8 cellular contexts compared by ENCODE assay signal in genomic region chr19:37932985-37933953, GRCh38. TPM values are rescaled to one million over a fixed set of nuclear protein-coding genes. Genes with fewer than 3 reads are reported as not detected.
A peak's percentile ranks its signal among the peaks of the same experiment; 100 is the strongest.
DNase-seq lines count a peak whose midpoint lies in the region; ATAC-seq, FAIRE-seq and TF ChIP-seq lines count a peak whose summit lies in the region.

No MANE protein-coding gene starts in this region.

- H3K9me2 ChIP-seq in PC-3 (replicated peaks; ENCODE audit: low read length): no peaks in the 10 kb centered on the region

- POLR2A ChIA-PET in PC-3 (lab: Charles Lee; ENCODE audit: unreplicated experiment): interaction anchor here (0.6 to 0.8 kb wide), 2 partner anchors 58 to 1801 kb away, joined by 6 to 8 read pairs; no protein-coding TSS in a partner anchor

- peak overlapping the region; percentile 64 for H3K4me3 ChIP-seq in PC-3 (ENCODE audit: low read length)
- peak overlapping the region in 2 of 3 donors; percentile 4 to 13 for H3K4me3 ChIP-seq in skeletal muscle tissue (ENCODE audit: low read length in 3 of 3)

- DNase-seq in H54 (ENCODE audit: insufficient read length, low spot score) (peak; percentile 88), PC-3 (peak; percentile 77), foreskin keratinocyte (peak in 1 of 2 donors; percentile 53), cerebellar nuclear complex (lab: John Stamatoyannopoulos, UW) (no peak)
- DNase-seq in activated CD4-positive, alpha-beta T cell treated with anti-CD3 and anti-CD28 coated beads, Interleukin-2, amount 50 U/mL, for 48 hours: no peak
- no peak for DNase-seq in effector CD4-positive, alpha-beta T cell

- peak overlapping the region; percentile 60; the same call in 1 of the 2 replicates for H2AFZ ChIP-seq in PC-3 (ENCODE audit: low read length)

- H3K79me2 ChIP-seq in PC-3 (ENCODE audit: low read length): peaks cover 88% of the 10 kb centered on the region

- H3K4me2 ChIP-seq in PC-3 (ENCODE audit: low read length): peak overlapping the region; percentile 88

- TF ChIP-seq POLR2A in H54 (IDR thresholded peaks at IDR 0.05; ENCODE audit: low read depth, low read length): no peak

- H3K4me1 ChIP-seq in PC-3 (ENCODE audit: insufficient read depth, low read length): peaks cover 38% of the 10 kb centered on the region
- peaks cover 34% of the 10 kb centered on the region for H3K4me1 ChIP-seq in foreskin keratinocyte
- H3K4me1 ChIP-seq in skeletal muscle tissue (ENCODE audit: control insufficient read depth in 3 of 3, insufficient read depth in 3 of 3, low read length in 3 of 3): peaks cover 24 to 34% (median 33%) of the 10 kb centered on the region in 3 donors

- H3K36me3 ChIP-seq in PC-3 (ENCODE audit: low read depth, low read length) (peaks cover 34% of the 10 kb centered on the region), skeletal muscle tissue (ENCODE audit: control insufficient read depth in 3 of 3, insufficient read depth in 3 of 3, low read length in 3 of 3) (no peaks in the 10 kb centered on the region)

- intact Hi-C loops in PC-3 (cut with micrococcal nuclease): loop anchor here (1.0 to 2.0 kb wide), 2 partner anchors 26 to 66 kb away; partner anchors contain the start of genes SIPA1L3 and WDR87

- H3K27ac ChIP-seq in PC-3 (ENCODE audit: low read length): peak overlapping the region; percentile 87
- H3K27ac ChIP-seq in foreskin keratinocyte: peak overlapping the region; percentile 38
- peak overlapping the region; percentile 45 for H3K27ac ChIP-seq in skeletal muscle tissue (ENCODE audit: low read depth, low read length)

- no TSS peak for BruUV-seq in PC-3 (replicated peaks; lab: Mats Ljungman, UMichigan)

- ATAC-seq in PC-3: peak; percentile 81
- ATAC-seq in foreskin keratinocyte: peak; percentile 57
- ATAC-seq in GM21447 (IDR thresholded peaks at IDR 0.05; ENCODE audit: unreplicated experiment): no peak

- H3K9me3 ChIP-seq in PC-3 (ENCODE audit: low read length) (no peaks in the 10 kb centered on the region), skeletal muscle tissue (ENCODE audit: control insufficient read depth in 3 of 3, low read length in 3 of 3) (peaks cover 0 to 8% (median 2%) of the 10 kb centered on the region in 3 donors)

- no peaks in the 10 kb centered on the region for H4K20me1 ChIP-seq in PC-3 (ENCODE audit: low read length)

- TF ChIP-seq CTCF in PC-3 (conservative IDR thresholded peaks at IDR 0.05; ENCODE audit: low read depth, low read length) (no peak), foreskin keratinocyte (conservative IDR thresholded peaks at IDR 0.05) (no peak)

- CTCF ChIA-PET in PC-3 (lab: Charles Lee): interaction anchor here (0.6 to 1.2 kb wide), 2 partner anchors 31 to 66 kb away, joined by 3 read pairs; no protein-coding TSS in a partner anchor

- H3K27me3 ChIP-seq in PC-3 (ENCODE audit: low read length): no peaks in the 10 kb centered on the region
- no peaks in the 10 kb centered on the region for H3K27me3 ChIP-seq in foreskin keratinocyte
- H3K27me3 ChIP-seq in skeletal muscle tissue (ENCODE audit: control insufficient read depth in 3 of 3, insufficient read depth in 3 of 3, low read length in 3 of 3): no peaks in the 10 kb centered on the region

- FAIRE-seq in H54 (lab: Jason Lieb, UNC): peak; percentile 88

- peaks cover 4% of the 10 kb centered on the region for H3F3A ChIP-seq in PC-3 (ENCODE audit: low read length, unreplicated experiment)

- H3K9ac ChIP-seq in PC-3 (ENCODE audit: low read length) (peak overlapping the region; percentile 63), skeletal muscle tissue (ENCODE audit: low read depth in 1 of 3, low read length in 3 of 3) (peak overlapping the region in 1 of 3 donors; percentile 35)

RNA-seq across cellular contexts. Expression of gene SIPA1L3, which starts 26.3 kb away (rescaled TPM):
- total RNA-seq in PC-3 (2014; rRNA removed): 38.7 and 56.3 TPM in 2 replicates
- total RNA-seq in foreskin keratinocyte: 17.2 and 17.7 TPM in 2 replicates
- polyA plus RNA-seq in foreskin keratinocyte: 3.0 and 3.8 TPM in 2 replicates
- total RNA-seq in skeletal muscle tissue: 3.7 TPM

RNA-seq across cellular contexts. Expression of gene WDR87, which starts 26.9 kb away (rescaled TPM):
- total RNA-seq in PC-3 (2014; rRNA removed) (not detected in 2 replicates), foreskin keratinocyte (not detected in 2 replicates), skeletal muscle tissue (not detected)
- polyA plus RNA-seq in foreskin keratinocyte: not detected in 2 replicates

Comparison
In these comparisons a context has a peak if more than half of its experiments do, and no peak if none do; other contexts are left out.
1. DNase-seq: peak in H54 (single experiment) and PC-3 (single experiment); none in cerebellar nuclear complex (0 of 2), activated CD4-positive, alpha-beta T cell treated with anti-CD3 and anti-CD28 coated beads, Interleukin-2, amount 50 U/mL, for 48 hours (0 of 2) and effector CD4-positive, alpha-beta T cell (single experiment).
2. Peak in every context shown above with its lines, with median percentiles within 50 percentile points of each other: H3K27ac ChIP-seq.